Comparison of ENCODE assay signal across 18 cellular contexts in the genomic region with DNA sequence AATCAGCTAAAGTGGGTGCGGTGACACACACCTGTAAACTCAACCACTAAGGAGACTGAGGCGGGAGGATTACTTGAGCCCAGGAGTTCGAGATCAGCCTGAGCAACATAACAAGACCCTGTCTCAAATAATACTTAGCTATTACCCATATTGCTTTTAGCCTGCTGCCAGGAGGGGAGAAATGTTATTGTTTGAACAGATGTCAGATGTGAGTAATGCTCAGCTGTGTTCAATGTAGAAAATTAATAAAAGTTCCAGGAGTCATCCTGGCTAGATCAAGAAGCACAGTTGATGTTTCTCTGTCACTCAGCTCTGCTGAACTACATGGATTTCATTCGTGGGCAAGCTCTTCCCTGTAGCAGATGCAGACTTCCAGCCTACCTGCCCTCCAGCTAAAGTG.
"Had no signal": no experiment of that assay in that cellular context is flagged by ENCODE, and none has a peak within 500 bp of the region (broad histone marks: within the 10 kb centered on the region; RNA-seq: fewer than 3 reads in every experiment).

No MANE protein-coding gene starts in this region.

- DNase-seq: activated CD4-positive, alpha-beta T cell treated with anti-CD3 and anti-CD28 coated beads, Interleukin-2, amount 50 U/mL, for 4 hours; activated gamma-delta T cell; activated T-cell treated with anti-CD3 and anti-CD28 coated beads, Interleukin-2, amount 50 U/mL, for 24 hours; amygdala; brain microvascular endothelial cell; hypothalamus; left colon; nephron progenitor cell; retina; stimulated activated CD4-positive, alpha-beta T cell treated with anti-CD3 and anti-CD28 coated beads, Interleukin-4, amount 100 ng/mL, for 4 hours; stimulated activated naive CD8-positive, alpha-beta T cell treated with anti-CD3 and anti-CD28 coated beads, Interleukin-15, amount 100 ng/mL, for 72 hours; SW 1271; uterus had no signal

- H3K4me3 Mint-ChIP-seq: activated naive CD8-positive, alpha-beta T cell; activated T-cell treated with anti-CD3 and anti-CD28 coated beads, Interleukin-2, amount 50 U/mL, for 24 hours; memory B cell; nephron progenitor cell; stimulated activated naive CD8-positive, alpha-beta T cell treated with anti-CD3 and anti-CD28 coated beads, Interleukin-15, amount 100 ng/mL, for 72 hours; T-helper 2 cell treated with Interferon-gamma antibody and Interleukin-4, amounts not matched to agents 5 μg/mL and 100 μg/mL, for 36 hours had no signal

- H3K27me3 ChIP-seq: brain microvascular endothelial cell, uterus had no signal

- H3K4me3 ChIP-seq: skin epidermis, uterus had no signal

- H3K27ac ChIP-seq: brain microvascular endothelial cell, uterus had no signal

- H3K27ac Mint-ChIP-seq: activated naive CD8-positive, alpha-beta T cell; activated T-cell treated with anti-CD3 and anti-CD28 coated beads, Interleukin-2, amount 50 U/mL, for 24 hours; memory B cell; nephron progenitor cell; stimulated activated naive CD8-positive, alpha-beta T cell treated with anti-CD3 and anti-CD28 coated beads, Interleukin-15, amount 100 ng/mL, for 72 hours; T-helper 2 cell treated with Interferon-gamma antibody and Interleukin-4, amounts not matched to agents 5 μg/mL and 100 μg/mL, for 36 hours had no signal

- H3K27me3 Mint-ChIP-seq: activated naive CD8-positive, alpha-beta T cell; activated T-cell treated with anti-CD3 and anti-CD28 coated beads, Interleukin-2, amount 50 U/mL, for 24 hours; memory B cell; stimulated activated naive CD8-positive, alpha-beta T cell treated with anti-CD3 and anti-CD28 coated beads, Interleukin-15, amount 100 ng/mL, for 72 hours had no signal

- H3K4me1 Mint-ChIP-seq: stimulated activated naive CD8-positive, alpha-beta T cell treated with anti-CD3 and anti-CD28 coated beads, Interleukin-15, amount 100 ng/mL, for 72 hours had no signal

- ATAC-seq: activated CD4-positive, CD25-positive, alpha-beta regulatory T cell treated with anti-CD3 and anti-CD28 coated beads, Interleukin-2, amount 50 U/mL, for 24 hours; left colon; stimulated activated naive CD8-positive, alpha-beta T cell treated with anti-CD3 and anti-CD28 coated beads, Interleukin-15, amount 100 ng/mL, for 72 hours had no signal

- H3K9me3 ChIP-seq: uterus had no signal

- H3K9me3 Mint-ChIP-seq: activated T-cell treated with anti-CD3 and anti-CD28 coated beads, Interleukin-2, amount 50 U/mL, for 24 hours; memory B cell; nephron progenitor cell; stimulated activated naive CD8-positive, alpha-beta T cell treated with anti-CD3 and anti-CD28 coated beads, Interleukin-15, amount 100 ng/mL, for 72 hours; T-helper 2 cell treated with Interferon-gamma antibody and Interleukin-4, amounts not matched to agents 5 μg/mL and 100 μg/mL, for 36 hours had no signal

- H3K36me3 ChIP-seq: brain microvascular endothelial cell, uterus had no signal
